ENCODE assay signal across 12 cellular contexts in genomic region chr4:102730968-102731533, GRCh38. TPM values are rescaled to one million over a fixed set of nuclear protein-coding genes. Genes with fewer than 3 reads are reported as not detected.
DNase-seq lines count a peak whose midpoint lies in the region; ATAC-seq and TF ChIP-seq lines count a peak whose summit lies in the region.
"Had no signal": no experiment of that assay in that cellular context is flagged by ENCODE, and none has a peak within 500 bp of the region (broad histone marks: within the 10 kb centered on the region; RNA-seq: fewer than 3 reads in every experiment).

No MANE protein-coding gene starts in this region.

- no peaks in the 10 kb centered on the region for H3K27me3 Mint-ChIP-seq in neural progenitor cell (ENCODE audit: insufficient read depth, low read depth)
- no peaks in the 10 kb centered on the region for H3K27me3 Mint-ChIP-seq in CD8-positive, alpha-beta T cell (ENCODE audit: low read depth)
- H3K27me3 Mint-ChIP-seq: activated naive CD4-positive, alpha-beta T cell treated with anti-CD3 and anti-CD28 coated beads, Interleukin-2, amount 10 ng/mL, durations not matched to agents 7 days and 5 days had no signal

- H3K4me2 ChIP-seq in Loucy (ENCODE audit: low read depth, low read length, poor library complexity, severe bottlenecking), result no peak overlapping the region
- no peak overlapping the region for H3K4me2 ChIP-seq in neural progenitor cell

- H3K4me1 ChIP-seq in Loucy (ENCODE audit: insufficient read depth, low read length, poor library complexity, severe bottlenecking), result peaks cover 15% of the 10 kb centered on the region
- H3K4me1 ChIP-seq in neural progenitor cell, result no peaks in the 10 kb centered on the region
- H3K4me1 ChIP-seq in CD8-positive, alpha-beta T cell (ENCODE audit: insufficient read depth, low read length), result peaks cover 5% of the 10 kb centered on the region

- intact Hi-C loops in CD8-positive, alpha-beta T cell (cut with DNase I, micrococcal nuclease), result no loop called here

- H3K27me3 ChIP-seq in Loucy (ENCODE audit: insufficient read depth, low read length, poor library complexity, severe bottlenecking), result no peaks in the 10 kb centered on the region
- H3K27me3 ChIP-seq in neural progenitor cell, result no peaks in the 10 kb centered on the region
- no peaks in the 10 kb centered on the region for H3K27me3 ChIP-seq in CD8-positive, alpha-beta T cell (ENCODE audit: insufficient read depth, low read length)
- H3K27me3 ChIP-seq: Peyer's patch, suprapubic skin had no signal

- ATAC-seq in CD8-positive, alpha-beta T cell, result no peak

- H3K9ac ChIP-seq in Loucy (ENCODE audit: low read depth, low read length, poor library complexity, severe bottlenecking) (no peak overlapping the region), neural progenitor cell (no peak overlapping the region)

- no peak overlapping the region for H3K4me3 Mint-ChIP-seq in neural progenitor cell
- no peak overlapping the region for H3K4me3 Mint-ChIP-seq in CD8-positive, alpha-beta T cell
- H3K4me3 Mint-ChIP-seq: activated naive CD4-positive, alpha-beta T cell treated with anti-CD3 and anti-CD28 coated beads, Interleukin-2, amount 10 ng/mL, durations not matched to agents 7 days and 5 days had no signal

- H3K4me1 Mint-ChIP-seq in neural progenitor cell, result no peaks in the 10 kb centered on the region
- peaks cover 30% of the 10 kb centered on the region for H3K4me1 Mint-ChIP-seq in CD8-positive, alpha-beta T cell (ENCODE audit: low read depth)

- DNase-seq in ELF-1 (ENCODE audit: low read depth, low spot score) (peak; percentile 34), ecto neural progenitor cell (ENCODE audit: low spot score) (peak; percentile 54), neural progenitor cell (ENCODE audit: low spot score) (peak; percentile 46), NCI-H524 treated with DMSO at 0.1 percent for 48 hours (lab: John Stamatoyannopoulos, UW) (no peak)
- no peak for DNase-seq in activated T-cell treated with anti-CD3 and anti-CD28 coated beads, Interleukin-2, amount 50 U/mL, for 1 hour
- no peak for DNase-seq in CD8-positive, alpha-beta T cell
- DNase-seq: activated CD8-positive, alpha-beta memory T cell treated with anti-CD3 and anti-CD28 coated beads for 24 hours; activated naive CD4-positive, alpha-beta T cell treated with anti-CD3 and anti-CD28 coated beads, Interleukin-2, amount 10 ng/mL, durations not matched to agents 7 days and 5 days; NCI-H2081; Peyer's patch had no signal

- H3K4me3 ChIP-seq in Loucy (ENCODE audit: low read length, poor library complexity, severe bottlenecking) (no peak overlapping the region), neural progenitor cell (no peak overlapping the region)
- H3K4me3 ChIP-seq in CD8-positive, alpha-beta T cell (ENCODE audit: low read depth, low read length), result no peak overlapping the region
- H3K4me3 ChIP-seq: Peyer's patch, suprapubic skin had no signal

- H3F3A ChIP-seq in Loucy (ENCODE audit: low read depth), result no peaks in the 10 kb centered on the region
- no peaks in the 10 kb centered on the region for H3F3A ChIP-seq in neural progenitor cell (ENCODE audit: low read depth)

- no peaks in the 10 kb centered on the region for H3K9me2 ChIP-seq in Loucy (replicated peaks; ENCODE audit: low read depth, low read length)

- CTCF ChIA-PET in CD8-positive, alpha-beta T cell (lab: Charles Lee), result no interaction called here

- POLR2A ChIA-PET in CD8-positive, alpha-beta T cell (lab: Charles Lee), result no interaction called here

- H3K36me3 Mint-ChIP-seq in neural progenitor cell, result peaks cover 17% of the 10 kb centered on the region
- peaks cover 42% of the 10 kb centered on the region for H3K36me3 Mint-ChIP-seq in CD8-positive, alpha-beta T cell

- H3K36me3 ChIP-seq in Loucy (ENCODE audit: insufficient read depth, low read length) (peaks cover 3% of the 10 kb centered on the region; the same call in 1 of the 2 replicates), neural progenitor cell (no peaks in the 10 kb centered on the region)
- no peaks in the 10 kb centered on the region for H3K36me3 ChIP-seq in CD8-positive, alpha-beta T cell (ENCODE audit: insufficient read depth, low read length)

- no peak overlapping the region for H2AFZ ChIP-seq in Loucy (ENCODE audit: low read length)
- H2AFZ ChIP-seq in neural progenitor cell (replicated peaks), result no peak overlapping the region

- H3K9me3 ChIP-seq in Loucy (ENCODE audit: insufficient read depth, low read depth, low read length), result peaks cover 6% of the 10 kb centered on the region; the same call in 1 of the 2 replicates
- no peaks in the 10 kb centered on the region for H3K9me3 ChIP-seq in neural progenitor cell (ENCODE audit: low read depth)
- peaks cover 6% of the 10 kb centered on the region for H3K9me3 ChIP-seq in CD8-positive, alpha-beta T cell (ENCODE audit: low read length)
- H3K9me3 ChIP-seq: Peyer's patch, suprapubic skin had no signal

- no peak overlapping the region for H3K27ac Mint-ChIP-seq in neural progenitor cell
- H3K27ac Mint-ChIP-seq in CD8-positive, alpha-beta T cell, result no peak overlapping the region
- H3K27ac Mint-ChIP-seq: activated naive CD4-positive, alpha-beta T cell treated with anti-CD3 and anti-CD28 coated beads, Interleukin-2, amount 10 ng/mL, durations not matched to agents 7 days and 5 days had no signal

- H4K20me1 ChIP-seq in Loucy (ENCODE audit: insufficient read depth, low read length, poor library complexity, severe bottlenecking) (no peaks in the 10 kb centered on the region), neural progenitor cell (ENCODE audit: low read depth) (no peaks in the 10 kb centered on the region)

- H3K79me2 ChIP-seq in Loucy (ENCODE audit: insufficient read depth, low read length) (peaks cover 7% of the 10 kb centered on the region), neural progenitor cell (ENCODE audit: low read depth) (peaks cover 11% of the 10 kb centered on the region)

- H3K27ac ChIP-seq in neural progenitor cell, result no peak overlapping the region
- no peak overlapping the region for H3K27ac ChIP-seq in CD8-positive, alpha-beta T cell (ENCODE audit: low read depth, low read length)
- H3K27ac ChIP-seq: Peyer's patch, suprapubic skin had no signal

- TF ChIP-seq CTCF in Loucy (conservative IDR thresholded peaks at IDR 0.05; ENCODE audit: low read length) (peak; percentile 56), neural progenitor cell (IDR thresholded peaks at IDR 0.05) (peak; percentile 64)
- no peak for TF ChIP-seq CTCF in CD8-positive, alpha-beta T cell (IDR thresholded peaks at IDR 0.05)

- peaks cover 20% of the 10 kb centered on the region for H3K9me3 Mint-ChIP-seq in neural progenitor cell
- H3K9me3 Mint-ChIP-seq in CD8-positive, alpha-beta T cell, result peaks cover 16% of the 10 kb centered on the region

RNA-seq across cellular contexts. Expression of gene MANBA, which starts 29.7 kb away (rescaled TPM):
- 52.4 and 53.4 TPM in 2 replicates for total RNA-seq in neural progenitor cell (ENCODE audit: low replicate concordance)
- 10 to 100 TPM; 22.5 to 24.1 TPM for total RNA-seq in CD8-positive, alpha-beta T cell

Comparison
In these comparisons a context has a peak if more than half of its experiments do, and no peak if none do; other contexts are left out.
1. DNase-seq: peak in ELF-1 (single experiment), ecto neural progenitor cell (single experiment) and neural progenitor cell (single experiment); none in NCI-H524 treated with DMSO at 0.1 percent for 48 hours (single experiment), activated T-cell treated with anti-CD3 and anti-CD28 coated beads, Interleukin-2, amount 50 U/mL, for 1 hour (single experiment) and CD8-positive, alpha-beta T cell (0 of 7).